ENCODE assay signal across 2 cellular contexts in genomic region chr5:171579162-171579561, GRCh38.
TF ChIP-seq lines count a peak whose summit lies in the region.

No MANE protein-coding gene starts in this region.

TF ChIP-seq in H1, 55 proteins besides CTCF, POLR2A, EP300 and RAD21 (continued from another document):
- TF ChIP-seq ASH2L (IDR thresholded peaks at IDR 0.05; ENCODE audit: low read length) (no peak), CEBPB (IDR thresholded peaks at IDR 0.05; ENCODE audit: low read depth, low read length) (no peak), SRF (IDR thresholded peaks at IDR 0.05; ENCODE audit: low read depth, low read length) (no peak), RBBP5 (IDR thresholded peaks at IDR 0.05; ENCODE audit: borderline replicate concordance, low read depth, low read length) (no peak), TBP (IDR thresholded peaks at IDR 0.05; ENCODE audit: low read depth, low read length) (no peak), HDAC2 (IDR thresholded peaks at IDR 0.05; ENCODE audit: borderline replicate concordance in 1 of 2, low read depth in 2 of 2, low read length in 2 of 2) (no peak), JUN (IDR thresholded peaks at IDR 0.05; ENCODE audit: low read depth, low read length) (no peak), TEAD4 (IDR thresholded peaks at IDR 0.05; ENCODE audit: low read depth, low read length) (no peak), KDM5A (IDR thresholded peaks at IDR 0.05; ENCODE audit: low read length) (no peak), TAF7 (optimal IDR thresholded peaks at IDR 0.05; ENCODE audit: borderline replicate concordance, low read depth, low read length) (no peak)
TF ChIP-seq in H1: peak in this region for 0.

TF ChIP-seq in HEK293T, 16 proteins besides CTCF, POLR2A, EP300 and RAD21 (continued from another document):
- no peak for TF ChIP-seq BHLHE40 (IDR thresholded peaks at IDR 0.05; ENCODE audit: borderline replicate concordance)
- TF ChIP-seq LEF1 (IDR thresholded peaks at IDR 0.05; ENCODE audit: borderline replicate concordance), result no peak
- TF ChIP-seq NFRKB (IDR thresholded peaks at IDR 0.05), result no peak
- no peak for TF ChIP-seq L3MBTL2 (conservative IDR thresholded peaks at IDR 0.05)
- no peak for TF ChIP-seq FOXA1 (IDR thresholded peaks at IDR 0.05)
- no peak for TF ChIP-seq CTBP1 (IDR thresholded peaks at IDR 0.05; ENCODE audit: borderline replicate concordance)
- TF ChIP-seq ZNF384 (IDR thresholded peaks at IDR 0.05), result no peak
- no peak for TF ChIP-seq TARDBP (IDR thresholded peaks at IDR 0.05)
- TF ChIP-seq SP1 (IDR thresholded peaks at IDR 0.05), result no peak
- TF ChIP-seq ARNT (IDR thresholded peaks at IDR 0.05), result no peak
- TF ChIP-seq FOXK2 (IDR thresholded peaks at IDR 0.05), result no peak
- TF ChIP-seq PKNOX1 (IDR thresholded peaks at IDR 0.05), result no peak
